In genomic region chr1:238892612-238893011, GRCh38 we compare ENCODE assay signal across 21 cellular contexts.
A peak's percentile ranks its signal among the peaks of the same experiment; 100 is the strongest.
DNase-seq lines count a peak whose midpoint lies in the region; ATAC-seq and TF ChIP-seq lines count a peak whose summit lies in the region.
"Had no signal": no experiment of that assay in that cellular context is flagged by ENCODE, and none has a peak within 500 bp of the region (broad histone marks: within the 10 kb centered on the region; RNA-seq: fewer than 3 reads in every experiment).

No MANE protein-coding gene starts in this region.

- POLR2A ChIA-PET in RWPE1 (lab: Yijun Ruan, JAX; ENCODE audit: low non-redundant PET) = no interaction called here

- CTCF ChIA-PET in RWPE1 (lab: Yijun Ruan, JAX) = interaction anchor here (0.5 kb wide), 1 partner anchor 21 kb away, joined by 3 read pairs; no protein-coding TSS in a partner anchor

- no peaks in the 10 kb centered on the region for H3K27me3 ChIP-seq in foreskin keratinocyte
- H3K27me3 ChIP-seq: left lung, right lobe of liver, tibial nerve had no signal

- ATAC-seq in foreskin keratinocyte (peak; percentile 82), HG02885 (IDR thresholded peaks at IDR 0.05; ENCODE audit: poor library complexity, unreplicated experiment) (no peak), HG03342 (IDR thresholded peaks at IDR 0.05; ENCODE audit: unreplicated experiment) (no peak)
- ATAC-seq: left lung; right lobe of liver; stimulated activated naive B cell treated with anti-CD40 and anti-IgM and Interleukin-4, amounts not matched to agents 10 μg/mL and 1 μg/mL and 100 μg/mL, for 72 hours had no signal

- H3K27ac ChIP-seq in RWPE1 = no peak overlapping the region
- no peak overlapping the region for H3K27ac ChIP-seq in foreskin keratinocyte
- H3K27ac ChIP-seq: left lung, right lobe of liver, tibial nerve had no signal

- peaks cover 24% of the 10 kb centered on the region for H3K4me1 ChIP-seq in foreskin keratinocyte
- H3K4me1 ChIP-seq: left lung, right lobe of liver, tibial nerve had no signal

- DNase-seq in A172 (ENCODE audit: low spot score) = peak; percentile 81
- peak; percentile 45 for DNase-seq in HS-5 (ENCODE audit: low read depth)
- peak; percentile 84 for DNase-seq in RWPE1 (ENCODE audit: low spot score)
- peak; percentile 83 to 92 for DNase-seq in foreskin keratinocyte
- DNase-seq in NOMO-1 treated with dmso at 0.1 percent for 144 hours (lab: John Stamatoyannopoulos, UW; ENCODE audit: unreplicated experiment) = no peak
- no peak for DNase-seq in foreskin melanocyte
- DNase-seq: 8988T; activated CD4-positive, alpha-beta T cell treated with anti-CD3 and anti-CD28 coated beads, Interleukin-2, amount 50 U/mL, for 1 hour; amniotic stem cell; endodermal cell; GOT3; KBM-7; left lung; NCI-H1105 treated with DMSO at 0.1 percent for 48 hours; NCI-H2107; NCI-H748 treated with DMSO at 0.1 percent for 48 hours; right lobe of liver; stimulated activated naive B cell treated with anti-CD40 and anti-IgM and Interleukin-4, amounts not matched to agents 10 μg/mL and 1 μg/mL and 100 μg/mL, for 72 hours had no signal

- no peak for TF ChIP-seq CTCF in RWPE1 (conservative IDR thresholded peaks at IDR 0.05; ENCODE audit: low read depth)
- no peak for TF ChIP-seq CTCF in foreskin keratinocyte (conservative IDR thresholded peaks at IDR 0.05)

Comparison
In these comparisons a context has a peak if more than half of its experiments do, and no peak if none do; other contexts are left out.
1. DNase-seq: peak in A172 (single experiment), HS-5 (single experiment), RWPE1 (single experiment) and foreskin keratinocyte (2 of 2); none in NOMO-1 treated with dmso at 0.1 percent for 144 hours (single experiment) and foreskin melanocyte (single experiment).